In genomic region chr6:16369989-16370388, GRCh38 we compare ENCODE assay signal across 20 cellular contexts.
DNase-seq lines count a peak whose midpoint lies in the region; ATAC-seq and TF ChIP-seq lines count a peak whose summit lies in the region.
"Had no signal": no experiment of that assay in that cellular context is flagged by ENCODE, and none has a peak within 500 bp of the region (broad histone marks: within the 10 kb centered on the region; RNA-seq: fewer than 3 reads in every experiment).

No MANE protein-coding gene starts in this region.

- H3K14ac ChIP-seq in trophoblast cell (ENCODE audit: low read length), result no peak overlapping the region

- no peaks in the 10 kb centered on the region for H3K36me3 ChIP-seq in BE2C
- no peaks in the 10 kb centered on the region for H3K36me3 ChIP-seq in trophoblast cell (ENCODE audit: control insufficient read depth in 1 of 2, insufficient read depth in 2 of 2, low read length in 2 of 2)
- H3K36me3 ChIP-seq in mammary epithelial cell (ENCODE audit: insufficient read depth, low read length), result no peaks in the 10 kb centered on the region
- H3K36me3 ChIP-seq: BLaER1 had no signal

- dilution Hi-C loops in mammary epithelial cell (cut with HindIII; ENCODE audit: low sequenced_read_pairs), result no loop called here

- in situ Hi-C loops in mammary epithelial cell (cut with MboI; ENCODE audit: low sequenced_read_pairs in 2 of 2), result no loop called here

- DNase-seq in BE2C (peak; percentile 66), SK-N-DZ (ENCODE audit: low spot score) (peak; percentile 74), trophoblast cell (no peak), mammary epithelial cell (no peak), omental fat pad (ENCODE audit: low spot score) (no peak)
- no peak for DNase-seq in effector memory CD8-positive, alpha-beta T cell
- DNase-seq in activated CD4-positive, alpha-beta T cell treated with anti-CD3 and anti-CD28 coated beads, Interleukin-2, amount 50 U/mL, for 1 hour, result no peak
- DNase-seq: AML-193; CD4-positive, alpha-beta memory T cell; DMS153; DMS79; GF-D8; GM23248; HCEC 1CT; KBM-7 had no signal

- H3K36me3 Mint-ChIP-seq in effector memory CD8-positive, alpha-beta T cell (ENCODE audit: insufficient read depth), result peaks cover 6% of the 10 kb centered on the region

- WGBS in trophoblast cell (ENCODE audit: extremely low coverage, insufficient coverage, insufficient read length), result no CpG with 5 or more reads among the region's 5 CpGs
- 93% methylated on average over 5 of the region's 5 CpGs for WGBS in mammary epithelial cell (ENCODE audit: low coverage, missing lambda C conversion rate)

- no peaks in the 10 kb centered on the region for H3K27me3 Mint-ChIP-seq in effector memory CD8-positive, alpha-beta T cell
- H3K27me3 Mint-ChIP-seq: CD4-positive, alpha-beta memory T cell had no signal

- no peaks in the 10 kb centered on the region for H3K9me3 Mint-ChIP-seq in effector memory CD8-positive, alpha-beta T cell
- H3K9me3 Mint-ChIP-seq: CD14-positive monocyte; CD4-positive, alpha-beta memory T cell had no signal

- peaks cover 7 to 25% of the 10 kb centered on the region in 2 donors for H3K4me1 Mint-ChIP-seq in effector memory CD8-positive, alpha-beta T cell (ENCODE audit: low read depth in 2 of 2)

- no peaks in the 10 kb centered on the region for H3K27me3 ChIP-seq in BE2C
- H3K27me3 ChIP-seq in trophoblast cell (ENCODE audit: insufficient read depth, low read length), result no peaks in the 10 kb centered on the region
- H3K27me3 ChIP-seq in mammary epithelial cell (ENCODE audit: insufficient read depth, low read length), result no peaks in the 10 kb centered on the region
- H3K27me3 ChIP-seq: BLaER1 had no signal

- H2AK5ac ChIP-seq in trophoblast cell (ENCODE audit: low read length), result no peak overlapping the region

- H3K9me3 ChIP-seq in BE2C (no peaks in the 10 kb centered on the region), trophoblast cell (ENCODE audit: insufficient read depth, low read depth, low read length) (no peaks in the 10 kb centered on the region), mammary epithelial cell (replicated peaks; ENCODE audit: insufficient read depth, low read length) (no peaks in the 10 kb centered on the region)
- H3K9me3 ChIP-seq: A549, BLaER1 had no signal

- no peak for TF ChIP-seq CTCF in BE2C (IDR thresholded peaks at IDR 0.05; ENCODE audit: low read depth, low read length)
- no peak for TF ChIP-seq CTCF in mammary epithelial cell (conservative IDR thresholded peaks at IDR 0.05 in 1 of 2, IDR thresholded peaks at IDR 0.05 in 1 of 2; ENCODE audit: extremely low read depth in 1 of 2, insufficient read depth in 1 of 2, low read depth in 1 of 2, low read length in 2 of 2)
- TF ChIP-seq CTCF in omental fat pad (IDR thresholded peaks at IDR 0.05), result no peak

- peak overlapping the region; percentile 13 for H2BK5ac ChIP-seq in trophoblast cell (ENCODE audit: low read depth, low read length, poor library complexity)

- no peak overlapping the region for H3K9ac ChIP-seq in trophoblast cell (ENCODE audit: low read length)
- no peak overlapping the region for H3K9ac ChIP-seq in mammary epithelial cell (ENCODE audit: insufficient read depth, low read length)
- H3K9ac ChIP-seq: BLaER1, GM23248 had no signal

- no peak overlapping the region for H3K23ac ChIP-seq in trophoblast cell (ENCODE audit: low read length)

- no peak overlapping the region for H4K8ac ChIP-seq in trophoblast cell (ENCODE audit: low read depth, low read length)

- H3K79me2 ChIP-seq in trophoblast cell (ENCODE audit: control insufficient read depth, insufficient read depth, low read length, poor library complexity) (no peaks in the 10 kb centered on the region), mammary epithelial cell (ENCODE audit: insufficient read depth, low read length) (no peaks in the 10 kb centered on the region)

- BruUV-seq in mammary epithelial cell (replicated peaks; lab: Mats Ljungman, UMichigan), result no TSS peak

- H3K27ac ChIP-seq in trophoblast cell (ENCODE audit: low read depth, low read length), result peak overlapping the region; percentile 44
- no peak overlapping the region for H3K27ac ChIP-seq in mammary epithelial cell (ENCODE audit: insufficient read depth, low read depth, low read length)
- H3K27ac ChIP-seq: 22Rv1, A549, BLaER1, GM23248, HL-60 had no signal

- H4K91ac ChIP-seq in trophoblast cell (ENCODE audit: low read depth, low read length), result peak overlapping the region; percentile 52

- H2AFZ ChIP-seq in trophoblast cell (ENCODE audit: insufficient read depth, low read length, poor library complexity) (no peak overlapping the region), mammary epithelial cell (ENCODE audit: low read depth, low read length) (no peak overlapping the region)
- H2AFZ ChIP-seq: GM23248 had no signal

- H3K4me3 ChIP-seq in BE2C (ENCODE audit: low read depth, low read length) (peak overlapping the region; percentile 75), trophoblast cell (ENCODE audit: low read depth, low read length) (no peak overlapping the region), mammary epithelial cell (replicated peaks in 1 of 3; ENCODE audit: insufficient read depth in 1 of 3, low read depth in 2 of 3, low read length in 3 of 3) (no peak overlapping the region)
- H3K4me3 ChIP-seq: A549, BLaER1, GM23248 had no signal

- CTCF ChIA-PET in mammary epithelial cell (lab: Charles Lee; ENCODE audit: low non-redundant PET), result no interaction called here

- ATAC-seq in effector memory CD8-positive, alpha-beta T cell (replicated peaks), result no peak
- no peak for ATAC-seq in omental fat pad (ENCODE audit: low FRiP score)
- ATAC-seq: A549 had no signal

- peaks cover 6% of the 10 kb centered on the region for H3K79me1 ChIP-seq in trophoblast cell (ENCODE audit: low read length)

- intact Hi-C loops in mammary epithelial cell (cut with micrococcal nuclease), result no loop called here

- H3K4me1 ChIP-seq in BE2C, result peaks cover 22% of the 10 kb centered on the region
- peaks cover 11 to 23% of the 10 kb centered on the region in 2 experiments for H3K4me1 ChIP-seq in trophoblast cell (ENCODE audit: control insufficient read depth in 1 of 2, insufficient read depth in 2 of 2, low read length in 2 of 2)
- no peaks in the 10 kb centered on the region for H3K4me1 ChIP-seq in mammary epithelial cell (ENCODE audit: insufficient read depth, low read length)
- H3K4me1 ChIP-seq: A549, BLaER1 had no signal

- no peak overlapping the region for H2BK120ac ChIP-seq in trophoblast cell (ENCODE audit: insufficient read depth, low read length, poor library complexity)

- no peaks in the 10 kb centered on the region for H4K20me1 ChIP-seq in mammary epithelial cell (ENCODE audit: insufficient read depth, low read length)
- H4K20me1 ChIP-seq: BLaER1 had no signal

- no peak overlapping the region for H4K12ac ChIP-seq in trophoblast cell (ENCODE audit: low read depth, low read length)

- H3K27ac Mint-ChIP-seq in effector memory CD8-positive, alpha-beta T cell, result peak overlapping the region; percentile 36 to 55
- H3K27ac Mint-ChIP-seq: CD14-positive monocyte had no signal

- no peak overlapping the region for H3K4me3 Mint-ChIP-seq in effector memory CD8-positive, alpha-beta T cell
- H3K4me3 Mint-ChIP-seq: CD14-positive monocyte; CD4-positive, alpha-beta memory T cell had no signal

- H2BK12ac ChIP-seq in trophoblast cell (ENCODE audit: low read length), result no peak overlapping the region

- no peak overlapping the region for H3K4ac ChIP-seq in trophoblast cell (ENCODE audit: low read depth, low read length)

- no peak overlapping the region for H3K18ac ChIP-seq in trophoblast cell (ENCODE audit: low read length)

- H3K4me2 ChIP-seq in trophoblast cell (ENCODE audit: low read length) (no peak overlapping the region), mammary epithelial cell (ENCODE audit: insufficient read depth, low read depth, low read length) (no peak overlapping the region)
- H3K4me2 ChIP-seq: A549, BLaER1 had no signal

Comparison
In these comparisons a context has a peak if more than half of its experiments do, and no peak if none do; other contexts are left out.
1. DNase-seq: peak in BE2C (single experiment) and SK-N-DZ (single experiment); none in effector memory CD8-positive, alpha-beta T cell (0 of 3), trophoblast cell (0 of 2), mammary epithelial cell (single experiment), omental fat pad (single experiment) and activated CD4-positive, alpha-beta T cell treated with anti-CD3 and anti-CD28 coated beads, Interleukin-2, amount 50 U/mL, for 1 hour (single experiment).